In the genomic region with DNA sequence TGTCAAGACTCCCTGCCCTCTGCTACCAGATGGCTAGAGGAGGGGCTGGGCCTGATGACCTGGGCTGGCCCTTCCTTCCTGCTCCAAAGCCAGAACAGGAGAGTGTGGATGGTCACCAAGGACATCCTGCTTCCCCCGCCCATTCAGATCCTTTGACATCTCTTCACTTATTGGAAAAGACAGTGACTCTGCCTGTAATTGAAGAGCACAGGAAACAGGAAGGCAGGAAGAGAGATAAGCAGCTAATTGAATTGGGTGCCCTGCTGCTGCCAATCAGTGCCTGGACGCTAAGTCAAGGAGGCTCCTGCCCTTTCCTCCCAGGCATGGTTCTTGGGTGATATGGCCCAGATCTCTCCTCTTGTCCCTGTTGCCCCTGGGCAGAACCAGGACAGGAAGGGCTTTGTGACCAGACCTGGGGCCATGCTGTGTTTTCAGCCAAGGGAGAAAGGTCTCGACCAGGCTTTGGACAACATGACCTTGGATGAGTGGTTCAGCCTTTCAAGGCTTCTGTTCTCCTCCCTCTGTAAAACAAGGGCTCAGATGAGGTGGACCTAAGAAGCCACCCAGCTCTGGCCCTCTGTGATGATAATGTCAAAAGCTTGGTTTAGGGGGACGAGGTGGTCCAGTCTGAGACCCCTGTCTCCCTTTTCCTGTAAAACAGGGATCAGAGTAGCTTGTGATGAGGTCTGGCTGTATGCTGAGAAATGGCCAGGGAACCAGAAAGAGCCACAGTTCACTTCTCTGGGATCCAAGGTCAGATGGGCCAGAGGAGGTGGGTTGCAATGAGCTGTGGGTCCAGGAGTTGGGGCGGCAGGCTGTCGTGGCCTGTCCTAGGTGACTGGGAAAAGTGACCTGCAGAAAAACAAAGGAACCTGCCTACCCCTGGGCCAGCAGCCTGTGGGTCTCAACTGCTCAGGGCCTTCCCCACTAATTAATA, we compare ENCODE assay signal across 1 cellular context.
TF ChIP-seq lines count a peak whose summit lies in the region.

No MANE protein-coding gene starts in this region.

TF ChIP-seq in HepG2, 621 proteins besides CTCF, POLR2A, EP300 and RAD21 (continued from another document):
- TF ChIP-seq ELF3 (CRISPR knock-in tag; IDR thresholded peaks at IDR 0.05) = 0 out of 2 replicates have a peak, but pooled peaks have one; percentile 3
- 0 out of 2 replicates have a peak, but pooled peaks have one; percentile 67 for TF ChIP-seq MEIS1 (CRISPR knock-in tag; IDR thresholded peaks at IDR 0.05; ENCODE audit: borderline replicate concordance)
- 0 out of 2 replicates have a peak, but pooled peaks have one; percentile 10 for TF ChIP-seq YEATS4 (CRISPR knock-in tag; IDR thresholded peaks at IDR 0.05; ENCODE audit: borderline replicate concordance)
